35 cellular contexts compared by ENCODE assay signal in the genomic region with DNA sequence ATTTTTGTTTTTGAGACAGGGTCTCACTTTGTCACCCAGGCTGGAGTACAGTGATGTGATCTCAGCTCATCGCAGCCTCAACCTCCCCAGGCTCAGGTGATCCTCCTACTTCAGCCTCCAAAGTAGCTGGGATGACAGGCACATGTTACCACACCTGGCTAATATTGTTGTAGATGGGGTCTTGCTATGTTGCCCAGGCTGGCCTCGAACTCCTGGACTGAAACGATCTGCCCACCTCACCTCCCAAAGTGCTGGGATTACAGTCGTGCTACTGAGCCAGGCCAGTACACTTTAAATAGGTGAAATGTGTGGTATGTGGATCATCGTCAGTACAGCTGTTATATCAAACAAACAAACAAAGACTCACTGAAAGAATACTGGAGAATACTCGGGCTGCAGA. TPM values are rescaled to one million over a fixed set of nuclear protein-coding genes. Genes with fewer than 3 reads are reported as not detected.
"Had no signal": no experiment of that assay in that cellular context is flagged by ENCODE, and none has a peak within 500 bp of the region (broad histone marks: within the 10 kb centered on the region; RNA-seq: fewer than 3 reads in every experiment).

No MANE protein-coding gene starts in this region.

- H3K9me3 Mint-ChIP-seq: activated CD4-positive, alpha-beta memory T cell treated with anti-CD3 and anti-CD28 coated beads, Interleukin-2, amount 10 ng/mL, durations not matched to agents 7 days and 5 days; activated naive CD4-positive, alpha-beta T cell treated with anti-CD3 and anti-CD28 coated beads, Interleukin-2, amount 50 U/mL, for 72 hours; activated T-cell treated with anti-CD3 and anti-CD28 coated beads, Interleukin-2, amount 50 U/mL, for 72 hours; activated T-helper 17 cell treated with anti-CD3 and anti-CD28 coated beads, Interleukin-2, amount 50 U/mL, for 72 hours; central memory CD8-positive, alpha-beta T cell had no signal

- H3K4me3 Mint-ChIP-seq: activated CD4-positive, alpha-beta memory T cell treated with anti-CD3 and anti-CD28 coated beads, Interleukin-2, amount 10 ng/mL, durations not matched to agents 7 days and 5 days; activated CD8-positive, alpha-beta memory T cell treated with anti-CD3 and anti-CD28 coated beads, Interleukin-2, amount 10 ng/mL, durations not matched to agents 7 days and 5 days; activated T-cell treated with anti-CD3 and anti-CD28 coated beads, Interleukin-2, amount 50 U/mL, for 72 hours; activated T-helper 17 cell treated with anti-CD3 and anti-CD28 coated beads, Interleukin-2, amount 50 U/mL, for 72 hours had no signal

- H3K36me3 ChIP-seq: brain microvascular endothelial cell had no signal

- H3K27me3 Mint-ChIP-seq: activated CD4-positive, alpha-beta memory T cell treated with anti-CD3 and anti-CD28 coated beads, Interleukin-2, amount 10 ng/mL, durations not matched to agents 7 days and 5 days; activated CD8-positive, alpha-beta memory T cell treated with anti-CD3 and anti-CD28 coated beads, Interleukin-2, amount 10 ng/mL, durations not matched to agents 7 days and 5 days; activated T-helper 17 cell treated with anti-CD3 and anti-CD28 coated beads, Interleukin-2, amount 50 U/mL, for 72 hours; central memory CD8-positive, alpha-beta T cell had no signal

- H3K4me1 ChIP-seq: Peyer's patch had no signal

- H3K4me2 ChIP-seq: KMS-11 had no signal

- H3K27ac ChIP-seq: brain microvascular endothelial cell, KMS-11, Peyer's patch had no signal

- H3K9me3 ChIP-seq: Peyer's patch had no signal

- H3K4me3 ChIP-seq: Peyer's patch had no signal

- H3K27ac Mint-ChIP-seq: activated CD4-positive, alpha-beta memory T cell treated with anti-CD3 and anti-CD28 coated beads, Interleukin-2, amount 10 ng/mL, durations not matched to agents 7 days and 5 days; activated CD8-positive, alpha-beta memory T cell treated with anti-CD3 and anti-CD28 coated beads, Interleukin-2, amount 10 ng/mL, durations not matched to agents 7 days and 5 days; activated naive CD4-positive, alpha-beta T cell treated with anti-CD3 and anti-CD28 coated beads, Interleukin-2, amount 50 U/mL, for 72 hours; activated T-cell treated with anti-CD3 and anti-CD28 coated beads, Interleukin-2, amount 50 U/mL, for 72 hours; activated T-helper 17 cell treated with anti-CD3 and anti-CD28 coated beads, Interleukin-2, amount 50 U/mL, for 72 hours had no signal

- H3K9ac ChIP-seq: KMS-11 had no signal

- ATAC-seq: activated CD8-positive, alpha-beta memory T cell treated with anti-CD3 and anti-CD28 coated beads, Interleukin-2, amount 10 ng/mL, durations not matched to agents 7 days and 5 days; activated naive CD4-positive, alpha-beta T cell treated with anti-CD3 and anti-CD28 coated beads, Interleukin-2, amount 50 U/mL, for 72 hours; activated T-cell treated with anti-CD3 and anti-CD28 coated beads, Interleukin-2, amount 50 U/mL, for 72 hours; activated T-helper 17 cell treated with anti-CD3 and anti-CD28 coated beads, Interleukin-2, amount 50 U/mL, for 72 hours had no signal

- DNase-seq: activated CD4-positive, alpha-beta memory T cell treated with anti-CD3 and anti-CD28 coated beads, Interleukin-2, amount 10 ng/mL, durations not matched to agents 7 days and 5 days; activated CD4-positive, alpha-beta T cell treated with anti-CD3 and anti-CD28 coated beads for 1 hour; activated CD4-positive, alpha-beta T cell treated with anti-CD3 and anti-CD28 coated beads for 48 hours; activated CD4-positive, CD25-positive, alpha-beta regulatory T cell; activated CD8-positive, alpha-beta memory T cell treated with anti-CD3 and anti-CD28 coated beads for 24 hours; activated CD8-positive, alpha-beta memory T cell treated with anti-CD3 and anti-CD28 coated beads, Interleukin-2, amount 10 ng/mL, durations not matched to agents 7 days and 5 days; activated CD8-positive, alpha-beta memory T cell treated with anti-CD3 and anti-CD28 coated beads, Interleukin-2, amount 50 U/mL, for 48 hours; activated effector memory CD4-positive, alpha-beta T cell treated with anti-CD3 and anti-CD28 coated beads, Interleukin-2, amount 50 U/mL, for 16 hours; activated naive CD4-positive, alpha-beta T cell treated with Interleukin-2 at 50 U/mL for 16 hours; activated T-cell treated with anti-CD3 and anti-CD28 coated beads, Interleukin-2, amount 50 U/mL, for 72 hours; anterior cingulate cortex; brain microvascular endothelial cell; MM.1S; MV-4-11; NCI-H1092; NCI-H1436 treated with DMSO at 0.1 percent for 48 hours; NCI-H1694 treated with DMSO at 0.1 percent for 48 hours; NCI-H2029; NCI-H345; NCI-H524 treated with DMSO at 0.1 percent for 48 hours; Peyer's patch; RPMI8226; SHP77 treated with DMSO at 0.1 percent for 48 hours; SW 1271; T-helper 1 cell; T-helper 2 cell; T-helper 9 cell had no signal

- H3K27me3 ChIP-seq: brain microvascular endothelial cell, Peyer's patch had no signal

RNA-seq across cellular contexts. Expression of gene HES3, which starts 51.9 kb away (rescaled TPM):
- total RNA-seq: activated CD4-positive, alpha-beta memory T cell treated with anti-CD3 and anti-CD28 coated beads, Interleukin-2, amount 10 ng/mL, durations not matched to agents 7 days and 5 days; activated CD8-positive, alpha-beta memory T cell treated with anti-CD3 and anti-CD28 coated beads, Interleukin-2, amount 10 ng/mL, durations not matched to agents 7 days and 5 days; activated naive CD4-positive, alpha-beta T cell treated with anti-CD3 and anti-CD28 coated beads, Interleukin-2, amount 50 U/mL, for 72 hours; activated T-cell treated with anti-CD3 and anti-CD28 coated beads, Interleukin-2, amount 50 U/mL, for 72 hours; activated T-helper 17 cell treated with anti-CD3 and anti-CD28 coated beads, Interleukin-2, amount 50 U/mL, for 72 hours; chondrocyte; LHCN-M2; NCI-H460; Peyer's patch; SK-MEL-5 had no signal
